In the genomic region with DNA sequence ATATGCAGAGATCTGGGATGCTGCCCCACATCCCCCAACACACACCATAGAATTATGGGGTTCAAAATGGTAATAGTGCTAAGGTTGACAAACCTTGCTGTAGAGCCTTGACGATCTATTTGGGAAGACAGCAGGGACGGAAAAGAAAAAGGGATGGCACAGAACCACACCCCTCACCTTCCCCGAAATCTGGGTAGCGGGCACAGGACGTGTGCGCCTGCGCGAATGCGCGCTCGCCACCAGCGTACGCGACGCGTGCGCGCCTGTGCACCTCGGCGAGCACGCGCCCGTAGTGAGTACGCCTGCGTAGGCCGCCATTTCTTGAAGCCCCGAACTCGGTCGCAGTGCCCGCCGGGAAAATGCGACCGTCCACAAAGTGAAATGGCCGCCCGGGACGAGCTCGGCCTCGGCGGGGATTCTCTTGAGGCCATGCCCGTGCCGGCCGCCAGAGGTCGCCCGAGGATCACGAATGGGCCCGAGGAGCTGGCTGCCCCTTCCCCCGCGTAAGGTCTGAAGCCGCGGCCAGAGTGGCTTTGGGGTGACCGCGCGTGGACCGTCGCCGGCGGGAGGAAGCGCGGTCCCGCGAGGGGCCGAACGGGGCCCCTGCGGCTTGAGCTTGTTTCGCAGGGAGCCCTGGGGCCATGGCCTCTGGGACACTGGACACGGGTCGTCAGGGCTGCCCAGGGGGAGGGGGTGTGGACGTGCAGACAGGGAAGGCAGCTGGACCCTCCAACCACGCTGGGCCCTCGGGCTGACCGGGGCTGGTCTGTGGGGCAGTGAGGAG, we compare ENCODE assay signal across 8 cellular contexts. TPM values are rescaled to one million over a fixed set of nuclear protein-coding genes. Genes with fewer than 3 reads are reported as not detected.
A peak's percentile ranks its signal among the peaks of the same experiment; 100 is the strongest.
DNase-seq lines count a peak whose midpoint lies in the region; TF ChIP-seq lines count a peak whose summit lies in the region.

No MANE protein-coding gene starts in this region.

- TF ChIP-seq POLR2A in suprapubic skin (IDR thresholded peaks at IDR 0.05): no peak

- peaks cover 1% of the 10 kb centered on the region; the same call in 1 of the 2 replicates for H3K27me3 Mint-ChIP-seq in HFFc6 (ENCODE audit: insufficient read depth)

- H3K4me3 Mint-ChIP-seq in HFFc6: peak overlapping the region; percentile 92

- H3K27ac Mint-ChIP-seq in HFFc6: peak overlapping the region; percentile 72

- in situ Hi-C loops in SK-MEL-5 (cut with HindIII; ENCODE audit: low pct_unique_long_range_greater_than_20kb, low sequenced_read_pairs): no loop called here

- TF ChIP-seq EP300 in suprapubic skin (IDR thresholded peaks at IDR 0.05): no peak

- POLR2A ChIA-PET in GM10248 (lab: Yijun Ruan, JAX): no interaction called here

- CTCF ChIA-PET in GM10248 (lab: Yijun Ruan, JAX): interaction anchor here (0.7 to 4.3 kb wide), 35 partner anchors 10 to 814 kb away, joined by 3 to 43 read pairs (median 4); partner anchors contain the start of genes HAUS7 and SLC6A8

- 37% methylated on average over 40 of the region's 71 CpGs for WGBS in suprapubic skin

- H3K4me1 ChIP-seq in suprapubic skin: peaks cover 5% of the 10 kb centered on the region

- no peaks in the 10 kb centered on the region for H3K36me3 ChIP-seq in suprapubic skin

- H3K4me1 Mint-ChIP-seq in HFFc6 (ENCODE audit: low read depth): peaks cover 15% of the 10 kb centered on the region

- no peaks in the 10 kb centered on the region for H3K9me3 ChIP-seq in suprapubic skin

- H3K4me3 ChIP-seq in suprapubic skin: peak overlapping the region; percentile 58

- H3K36me3 Mint-ChIP-seq in HFFc6 (ENCODE audit: low read depth): no peaks in the 10 kb centered on the region

- TF ChIP-seq CTCF in GM10248 (IDR thresholded peaks at IDR 0.05; ENCODE audit: control extremely low read depth, extremely low read depth, low read depth, missing control alignments) (peak; percentile 68), HFFc6 (IDR thresholded peaks at IDR 0.05) (peak; percentile 85), suprapubic skin (IDR thresholded peaks at IDR 0.05) (peak; percentile 69 to 74)

- H3K9me3 Mint-ChIP-seq in HFFc6: no peaks in the 10 kb centered on the region

- peak overlapping the region; percentile 69 for H3K27ac ChIP-seq in suprapubic skin

- peak; percentile 93 for DNase-seq in GM10248 (ENCODE audit: extremely low spot score)
- DNase-seq in HFFc6: peak; percentile 83
- DNase-seq in MV-4-11 (lab: John Stamatoyannopoulos, UW): peak; percentile 86
- DNase-seq in SK-MEL-5 (ENCODE audit: low read depth, low spot score): peak; percentile 91
- peak; percentile 88 for DNase-seq in activated naive CD4-positive, alpha-beta T cell treated with anti-CD3 and anti-CD28 coated beads, Interleukin-2, amount 50 U/mL, for 16 hours
- DNase-seq in germinal center (ENCODE audit: low spot score): peak; percentile 91
- DNase-seq in nucleus accumbens (lab: John Stamatoyannopoulos, UW): peak in 54 of 56 donors; percentile 32 to 92 (median 78)
- DNase-seq in suprapubic skin (ENCODE audit: low spot score in 2 of 2): peak; percentile 90 to 93

- no peaks in the 10 kb centered on the region for H3K27me3 ChIP-seq in suprapubic skin

RNA-seq across cellular contexts. Expression of gene ZNF185, which starts 43.7 kb away (rescaled TPM):
- 1 to 10 TPM; 1.1 to 2.4 (median 1.4) TPM for total RNA-seq in HFFc6 (2021; fragmentation: NEBNext Ultra II Directional; extraction: Animal tissue kit (Norgen Biotek cat#: 25700))
- 0.56 and 0.92 TPM in 2 replicates for total RNA-seq in SK-MEL-5 (2014; rRNA removed; shearing (Covaris generic))
- polyA plus RNA-seq in SK-MEL-5 (2015; cell fraction: cytosol; rRNA removed): 1.6 and 1.8 TPM in 2 replicates
- 0.65 and 0.86 TPM in 2 replicates for polyA plus RNA-seq in SK-MEL-5 (2015; cell fraction: nucleus; rRNA removed)
- 10 to 100 TPM; 50.1 to 81.3 (median 66.1) TPM for total RNA-seq in suprapubic skin

RNA-seq across cellular contexts. Expression of gene PNMA5, which starts 52.4 kb away (rescaled TPM):
- total RNA-seq in HFFc6 (2021; fragmentation: NEBNext Ultra II Directional; extraction: Animal tissue kit (Norgen Biotek cat#: 25700)): not detected
- total RNA-seq in SK-MEL-5 (2014; rRNA removed; shearing (Covaris generic)): not detected in 2 replicates
- polyA plus RNA-seq in SK-MEL-5 (2015; cell fraction: cytosol; rRNA removed): not detected in 2 replicates
- not detected in 2 replicates for polyA plus RNA-seq in SK-MEL-5 (2015; cell fraction: nucleus; rRNA removed)
- total RNA-seq in suprapubic skin: not detected

Comparison
In these comparisons a context has a peak if more than half of its experiments do, and no peak if none do; other contexts are left out.
1. Peak in every context shown above with its lines: DNase-seq, H3K4me3 ChIP-seq and H3K27ac ChIP-seq.
2. RNA of gene ZNF185, which starts 43.7 kb away (total RNA-seq): 50.1 to 81.3 TPM in suprapubic skin; 1.1 to 2.4 TPM in HFFc6 and 0.56 to 0.92 TPM in SK-MEL-5; every median in the first group is over 10 times any median in the second.